ENCODE assay signal across 1 cellular context in the genomic region with DNA sequence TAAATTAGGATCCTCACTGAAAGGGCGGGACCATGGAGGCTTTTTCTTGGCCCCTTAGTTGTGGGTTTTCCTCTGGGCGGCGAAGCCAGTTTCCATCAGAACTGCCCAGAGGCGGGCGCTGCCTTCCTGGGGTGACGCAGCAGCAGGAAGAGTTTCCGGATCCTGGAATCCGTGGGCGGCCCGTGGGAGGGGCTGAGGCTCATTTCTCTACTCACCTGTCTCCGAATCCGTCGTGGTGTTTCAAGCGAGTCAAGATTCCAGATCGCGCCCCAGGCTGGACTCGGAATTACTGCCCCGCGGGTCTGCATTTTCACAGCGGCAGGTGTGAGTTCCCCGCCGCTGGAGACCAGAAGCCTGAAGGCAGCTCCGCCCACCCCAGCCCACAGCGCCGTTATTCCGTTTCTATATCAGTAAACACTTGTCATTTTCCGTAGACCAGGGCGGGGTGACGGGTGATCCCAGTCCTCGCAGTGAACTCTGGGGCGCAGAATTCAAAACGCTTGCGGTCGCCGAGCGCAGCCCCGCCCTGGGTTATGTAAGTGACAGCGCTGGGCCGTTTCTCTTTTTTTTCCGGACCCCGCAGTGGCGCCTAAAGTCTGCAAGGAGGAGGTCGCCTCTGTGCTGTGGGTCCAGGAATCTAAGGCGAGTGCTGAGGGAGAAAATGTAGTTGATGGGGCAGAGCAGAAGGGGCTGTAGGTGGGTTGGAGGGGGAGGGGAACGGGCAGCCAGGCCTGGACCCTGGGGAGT.
TF ChIP-seq lines count a peak whose summit lies in the region.

No MANE protein-coding gene starts in this region.

TF ChIP-seq in HepG2, 621 proteins besides CTCF, POLR2A, EP300 and RAD21 (continued from another document and continues in another):
- TF ChIP-seq, protein P1, sequence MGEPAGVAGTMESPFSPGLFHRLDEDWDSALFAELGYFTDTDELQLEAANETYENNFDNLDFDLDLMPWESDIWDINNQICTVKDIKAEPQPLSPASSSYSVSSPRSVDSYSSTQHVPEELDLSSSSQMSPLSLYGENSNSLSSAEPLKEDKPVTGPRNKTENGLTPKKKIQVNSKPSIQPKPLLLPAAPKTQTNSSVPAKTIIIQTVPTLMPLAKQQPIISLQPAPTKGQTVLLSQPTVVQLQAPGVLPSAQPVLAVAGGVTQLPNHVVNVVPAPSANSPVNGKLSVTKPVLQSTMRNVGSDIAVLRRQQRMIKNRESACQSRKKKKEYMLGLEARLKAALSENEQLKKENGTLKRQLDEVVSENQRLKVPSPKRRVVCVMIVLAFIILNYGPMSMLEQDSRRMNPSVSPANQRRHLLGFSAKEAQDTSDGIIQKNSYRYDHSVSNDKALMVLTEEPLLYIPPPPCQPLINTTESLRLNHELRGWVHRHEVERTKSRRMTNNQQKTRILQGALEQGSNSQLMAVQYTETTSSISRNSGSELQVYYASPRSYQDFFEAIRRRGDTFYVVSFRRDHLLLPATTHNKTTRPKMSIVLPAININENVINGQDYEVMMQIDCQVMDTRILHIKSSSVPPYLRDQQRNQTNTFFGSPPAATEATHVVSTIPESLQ (CRISPR knock-in tag; conservative IDR thresholded peaks at IDR 0.05): no peak
- TF ChIP-seq, protein P2, sequence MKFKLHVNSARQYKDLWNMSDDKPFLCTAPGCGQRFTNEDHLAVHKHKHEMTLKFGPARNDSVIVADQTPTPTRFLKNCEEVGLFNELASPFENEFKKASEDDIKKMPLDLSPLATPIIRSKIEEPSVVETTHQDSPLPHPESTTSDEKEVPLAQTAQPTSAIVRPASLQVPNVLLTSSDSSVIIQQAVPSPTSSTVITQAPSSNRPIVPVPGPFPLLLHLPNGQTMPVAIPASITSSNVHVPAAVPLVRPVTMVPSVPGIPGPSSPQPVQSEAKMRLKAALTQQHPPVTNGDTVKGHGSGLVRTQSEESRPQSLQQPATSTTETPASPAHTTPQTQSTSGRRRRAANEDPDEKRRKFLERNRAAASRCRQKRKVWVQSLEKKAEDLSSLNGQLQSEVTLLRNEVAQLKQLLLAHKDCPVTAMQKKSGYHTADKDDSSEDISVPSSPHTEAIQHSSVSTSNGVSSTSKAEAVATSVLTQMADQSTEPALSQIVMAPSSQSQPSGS (CRISPR knock-in tag; IDR thresholded peaks at IDR 0.05): 0 out of 2 replicates have a peak, but pooled peaks have one; percentile 41
- no peak for TF ChIP-seq FOXO1 (CRISPR knock-in tag; IDR thresholded peaks at IDR 0.05)
- no peak for TF ChIP-seq ZNF674 (CRISPR knock-in tag; IDR thresholded peaks at IDR 0.05; ENCODE audit: low read depth)
- TF ChIP-seq TMF1 (CRISPR knock-in tag; IDR thresholded peaks at IDR 0.05; ENCODE audit: low read depth): no peak
- TF ChIP-seq, protein P3, sequence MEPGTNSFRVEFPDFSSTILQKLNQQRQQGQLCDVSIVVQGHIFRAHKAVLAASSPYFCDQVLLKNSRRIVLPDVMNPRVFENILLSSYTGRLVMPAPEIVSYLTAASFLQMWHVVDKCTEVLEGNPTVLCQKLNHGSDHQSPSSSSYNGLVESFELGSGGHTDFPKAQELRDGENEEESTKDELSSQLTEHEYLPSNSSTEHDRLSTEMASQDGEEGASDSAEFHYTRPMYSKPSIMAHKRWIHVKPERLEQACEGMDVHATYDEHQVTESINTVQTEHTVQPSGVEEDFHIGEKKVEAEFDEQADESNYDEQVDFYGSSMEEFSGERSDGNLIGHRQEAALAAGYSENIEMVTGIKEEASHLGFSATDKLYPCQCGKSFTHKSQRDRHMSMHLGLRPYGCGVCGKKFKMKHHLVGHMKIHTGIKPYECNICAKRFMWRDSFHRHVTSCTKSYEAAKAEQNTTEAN (CRISPR knock-in tag; conservative IDR thresholded peaks at IDR 0.05): no peak
- TF ChIP-seq ZNF496 (CRISPR knock-in tag; IDR thresholded peaks at IDR 0.05; ENCODE audit: insufficient replicate concordance): no peak
- TF ChIP-seq CBX1 (IDR thresholded peaks at IDR 0.05; ENCODE audit: low read depth): no peak
- no peak for TF ChIP-seq RFX3 (CRISPR knock-in tag; IDR thresholded peaks at IDR 0.05)
- no peak for TF ChIP-seq ZNF841 (CRISPR knock-in tag; IDR thresholded peaks at IDR 0.05; ENCODE audit: borderline replicate concordance)
- peak; percentile 60; the same call in 1 of the 2 replicates for TF ChIP-seq ZNF317 (CRISPR knock-in tag; IDR thresholded peaks at IDR 0.05)
- TF ChIP-seq, protein P4, sequence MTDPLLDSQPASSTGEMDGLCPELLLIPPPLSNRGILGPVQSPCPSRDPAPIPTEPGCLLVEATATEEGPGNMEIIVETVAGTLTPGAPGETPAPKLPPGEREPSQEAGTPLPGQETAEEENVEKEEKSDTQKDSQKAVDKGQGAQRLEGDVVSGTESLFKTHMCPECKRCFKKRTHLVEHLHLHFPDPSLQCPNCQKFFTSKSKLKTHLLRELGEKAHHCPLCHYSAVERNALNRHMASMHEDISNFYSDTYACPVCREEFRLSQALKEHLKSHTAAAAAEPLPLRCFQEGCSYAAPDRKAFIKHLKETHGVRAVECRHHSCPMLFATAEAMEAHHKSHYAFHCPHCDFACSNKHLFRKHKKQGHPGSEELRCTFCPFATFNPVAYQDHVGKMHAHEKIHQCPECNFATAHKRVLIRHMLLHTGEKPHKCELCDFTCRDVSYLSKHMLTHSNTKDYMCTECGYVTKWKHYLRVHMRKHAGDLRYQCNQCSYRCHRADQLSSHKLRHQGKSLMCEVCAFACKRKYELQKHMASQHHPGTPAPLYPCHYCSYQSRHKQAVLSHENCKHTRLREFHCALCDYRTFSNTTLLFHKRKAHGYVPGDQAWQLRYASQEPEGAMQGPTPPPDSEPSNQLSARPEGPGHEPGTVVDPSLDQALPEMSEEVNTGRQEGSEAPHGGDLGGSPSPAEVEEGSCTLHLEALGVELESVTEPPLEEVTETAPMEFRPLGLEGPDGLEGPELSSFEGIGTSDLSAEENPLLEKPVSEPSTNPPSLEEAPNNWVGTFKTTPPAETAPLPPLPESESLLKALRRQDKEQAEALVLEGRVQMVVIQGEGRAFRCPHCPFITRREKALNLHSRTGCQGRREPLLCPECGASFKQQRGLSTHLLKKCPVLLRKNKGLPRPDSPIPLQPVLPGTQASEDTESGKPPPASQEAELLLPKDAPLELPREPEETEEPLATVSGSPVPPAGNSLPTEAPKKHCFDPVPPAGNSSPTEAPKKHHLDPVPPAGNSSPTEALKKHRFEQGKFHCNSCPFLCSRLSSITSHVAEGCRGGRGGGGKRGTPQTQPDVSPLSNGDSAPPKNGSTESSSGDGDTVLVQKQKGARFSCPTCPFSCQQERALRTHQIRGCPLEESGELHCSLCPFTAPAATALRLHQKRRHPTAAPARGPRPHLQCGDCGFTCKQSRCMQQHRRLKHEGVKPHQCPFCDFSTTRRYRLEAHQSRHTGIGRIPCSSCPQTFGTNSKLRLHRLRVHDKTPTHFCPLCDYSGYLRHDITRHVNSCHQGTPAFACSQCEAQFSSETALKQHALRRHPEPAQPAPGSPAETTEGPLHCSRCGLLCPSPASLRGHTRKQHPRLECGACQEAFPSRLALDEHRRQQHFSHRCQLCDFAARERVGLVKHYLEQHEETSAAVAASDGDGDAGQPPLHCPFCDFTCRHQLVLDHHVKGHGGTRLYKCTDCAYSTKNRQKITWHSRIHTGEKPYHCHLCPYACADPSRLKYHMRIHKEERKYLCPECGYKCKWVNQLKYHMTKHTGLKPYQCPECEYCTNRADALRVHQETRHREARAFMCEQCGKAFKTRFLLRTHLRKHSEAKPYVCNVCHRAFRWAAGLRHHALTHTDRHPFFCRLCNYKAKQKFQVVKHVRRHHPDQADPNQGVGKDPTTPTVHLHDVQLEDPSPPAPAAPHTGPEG (CRISPR knock-in tag; IDR thresholded peaks at IDR 0.05): 0 out of 2 replicates have a peak, but pooled peaks have one; percentile 47
- TF ChIP-seq, protein P5, sequence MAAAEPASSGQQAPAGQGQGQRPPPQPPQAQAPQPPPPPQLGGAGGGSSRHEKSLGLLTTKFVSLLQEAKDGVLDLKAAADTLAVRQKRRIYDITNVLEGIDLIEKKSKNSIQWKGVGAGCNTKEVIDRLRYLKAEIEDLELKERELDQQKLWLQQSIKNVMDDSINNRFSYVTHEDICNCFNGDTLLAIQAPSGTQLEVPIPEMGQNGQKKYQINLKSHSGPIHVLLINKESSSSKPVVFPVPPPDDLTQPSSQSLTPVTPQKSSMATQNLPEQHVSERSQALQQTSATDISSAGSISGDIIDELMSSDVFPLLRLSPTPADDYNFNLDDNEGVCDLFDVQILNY (CRISPR knock-in tag; conservative IDR thresholded peaks at IDR 0.05): peak; percentile 58; the same call in 1 of the 2 replicates
- no peak; the same call in 1 of the 2 replicates for TF ChIP-seq ZNF891 (CRISPR knock-in tag; IDR thresholded peaks at IDR 0.05)
- TF ChIP-seq, protein P6, sequence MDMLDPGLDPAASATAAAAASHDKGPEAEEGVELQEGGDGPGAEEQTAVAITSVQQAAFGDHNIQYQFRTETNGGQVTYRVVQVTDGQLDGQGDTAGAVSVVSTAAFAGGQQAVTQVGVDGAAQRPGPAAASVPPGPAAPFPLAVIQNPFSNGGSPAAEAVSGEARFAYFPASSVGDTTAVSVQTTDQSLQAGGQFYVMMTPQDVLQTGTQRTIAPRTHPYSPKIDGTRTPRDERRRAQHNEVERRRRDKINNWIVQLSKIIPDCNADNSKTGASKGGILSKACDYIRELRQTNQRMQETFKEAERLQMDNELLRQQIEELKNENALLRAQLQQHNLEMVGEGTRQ (IDR thresholded peaks at IDR 0.05; ENCODE audit: low read depth, low read length): no peak
- TF ChIP-seq, protein P6 (CRISPR knock-in tag; IDR thresholded peaks at IDR 0.05; ENCODE audit: borderline replicate concordance): no peak
- TF ChIP-seq CHD4 (IDR thresholded peaks at IDR 0.05; ENCODE audit: borderline replicate concordance, low read length): no peak
- TF ChIP-seq ZNF33B (CRISPR knock-in tag; IDR thresholded peaks at IDR 0.05): no peak
- TF ChIP-seq, protein P7, sequence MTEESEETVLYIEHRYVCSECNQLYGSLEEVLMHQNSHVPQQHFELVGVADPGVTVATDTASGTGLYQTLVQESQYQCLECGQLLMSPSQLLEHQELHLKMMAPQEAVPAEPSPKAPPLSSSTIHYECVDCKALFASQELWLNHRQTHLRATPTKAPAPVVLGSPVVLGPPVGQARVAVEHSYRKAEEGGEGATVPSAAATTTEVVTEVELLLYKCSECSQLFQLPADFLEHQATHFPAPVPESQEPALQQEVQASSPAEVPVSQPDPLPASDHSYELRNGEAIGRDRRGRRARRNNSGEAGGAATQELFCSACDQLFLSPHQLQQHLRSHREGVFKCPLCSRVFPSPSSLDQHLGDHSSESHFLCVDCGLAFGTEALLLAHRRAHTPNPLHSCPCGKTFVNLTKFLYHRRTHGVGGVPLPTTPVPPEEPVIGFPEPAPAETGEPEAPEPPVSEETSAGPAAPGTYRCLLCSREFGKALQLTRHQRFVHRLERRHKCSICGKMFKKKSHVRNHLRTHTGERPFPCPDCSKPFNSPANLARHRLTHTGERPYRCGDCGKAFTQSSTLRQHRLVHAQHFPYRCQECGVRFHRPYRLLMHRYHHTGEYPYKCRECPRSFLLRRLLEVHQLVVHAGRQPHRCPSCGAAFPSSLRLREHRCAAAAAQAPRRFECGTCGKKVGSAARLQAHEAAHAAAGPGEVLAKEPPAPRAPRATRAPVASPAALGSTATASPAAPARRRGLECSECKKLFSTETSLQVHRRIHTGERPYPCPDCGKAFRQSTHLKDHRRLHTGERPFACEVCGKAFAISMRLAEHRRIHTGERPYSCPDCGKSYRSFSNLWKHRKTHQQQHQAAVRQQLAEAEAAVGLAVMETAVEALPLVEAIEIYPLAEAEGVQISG (CRISPR knock-in tag; IDR thresholded peaks at IDR 0.05): peak; percentile 58; the same call in 1 of the 2 replicates
- TF ChIP-seq, protein P8, sequence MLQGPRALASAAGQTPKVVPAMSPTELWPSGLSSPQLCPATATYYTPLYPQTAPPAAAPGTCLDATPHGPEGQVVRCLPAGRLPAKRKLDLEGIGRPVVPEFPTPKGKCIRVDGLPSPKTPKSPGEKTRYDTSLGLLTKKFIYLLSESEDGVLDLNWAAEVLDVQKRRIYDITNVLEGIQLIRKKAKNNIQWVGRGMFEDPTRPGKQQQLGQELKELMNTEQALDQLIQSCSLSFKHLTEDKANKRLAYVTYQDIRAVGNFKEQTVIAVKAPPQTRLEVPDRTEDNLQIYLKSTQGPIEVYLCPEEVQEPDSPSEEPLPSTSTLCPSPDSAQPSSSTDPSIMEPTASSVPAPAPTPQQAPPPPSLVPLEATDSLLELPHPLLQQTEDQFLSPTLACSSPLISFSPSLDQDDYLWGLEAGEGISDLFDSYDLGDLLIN (CRISPR knock-in tag; IDR thresholded peaks at IDR 0.05; ENCODE audit: borderline replicate concordance): no peak
- TF ChIP-seq, protein P9, sequence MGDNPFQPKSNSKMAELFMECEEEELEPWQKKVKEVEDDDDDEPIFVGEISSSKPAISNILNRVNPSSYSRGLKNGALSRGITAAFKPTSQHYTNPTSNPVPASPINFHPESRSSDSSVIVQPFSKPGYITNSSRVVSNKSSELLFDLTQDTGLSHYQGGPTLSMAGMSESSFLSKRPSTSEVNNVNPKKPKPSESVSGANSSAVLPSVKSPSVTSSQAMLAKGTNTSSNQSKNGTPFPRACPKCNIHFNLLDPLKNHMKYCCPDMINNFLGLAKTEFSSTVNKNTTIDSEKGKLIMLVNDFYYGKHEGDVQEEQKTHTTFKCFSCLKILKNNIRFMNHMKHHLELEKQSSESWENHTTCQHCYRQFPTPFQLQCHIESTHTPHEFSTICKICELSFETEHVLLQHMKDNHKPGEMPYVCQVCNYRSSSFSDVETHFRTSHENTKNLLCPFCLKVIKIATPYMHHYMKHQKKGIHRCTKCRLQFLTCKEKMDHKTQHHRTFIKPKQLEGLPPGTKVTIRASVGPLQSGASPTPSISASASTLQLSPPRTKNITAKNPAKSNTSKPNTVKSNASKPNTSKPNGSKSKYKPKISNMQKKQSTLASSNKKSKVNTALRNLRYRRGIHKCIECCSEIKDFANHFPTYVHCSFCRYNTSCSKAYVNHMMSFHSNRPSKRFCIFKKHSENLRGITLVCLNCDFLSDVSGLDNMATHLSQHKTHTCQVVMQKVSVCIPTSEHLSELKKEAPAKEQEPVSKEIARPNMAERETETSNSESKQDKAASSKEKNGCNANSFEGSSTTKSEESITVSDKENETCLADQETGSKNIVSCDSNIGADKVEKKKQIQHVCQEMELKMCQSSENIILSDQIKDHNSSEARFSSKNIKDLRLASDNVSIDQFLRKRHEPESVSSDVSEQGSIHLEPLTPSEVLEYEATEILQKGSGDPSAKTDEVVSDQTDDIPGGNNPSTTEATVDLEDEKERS (CRISPR knock-in tag; IDR thresholded peaks at IDR 0.05): no peak
- TF ChIP-seq ELF3 (CRISPR knock-in tag; IDR thresholded peaks at IDR 0.05): peak; percentile 14; the same call in 1 of the 2 replicates
- no peak; the same call in 1 of the 2 replicates for TF ChIP-seq ZNF232 (CRISPR knock-in tag; IDR thresholded peaks at IDR 0.05; ENCODE audit: borderline replicate concordance)
- no peak for TF ChIP-seq ZNF180 (CRISPR knock-in tag; IDR thresholded peaks at IDR 0.05; ENCODE audit: borderline replicate concordance, low read depth)
- no peak for TF ChIP-seq SSRP1 (CRISPR knock-in tag; IDR thresholded peaks at IDR 0.05)
- no peak for TF ChIP-seq FOXA1 (IDR thresholded peaks at IDR 0.05)
- TF ChIP-seq FOXA1 (CRISPR knock-in tag; IDR thresholded peaks at IDR 0.05): no peak
- TF ChIP-seq ZSCAN29 (CRISPR knock-in tag; conservative IDR thresholded peaks at IDR 0.05): 0 out of 2 replicates have a peak, but pooled peaks have one; percentile 18
- TF ChIP-seq SRSF1 (optimal IDR thresholded peaks at IDR 0.05; ENCODE audit: low read depth, low read length): no peak
- TF ChIP-seq CREM (IDR thresholded peaks at IDR 0.05): peak; percentile 64; the same call in 1 of the 2 replicates
- TF ChIP-seq CREM (CRISPR knock-in tag; IDR thresholded peaks at IDR 0.05): no peak
- no peak for TF ChIP-seq ADNP (CRISPR knock-in tag; IDR thresholded peaks at IDR 0.05)
- TF ChIP-seq ZSCAN21 (CRISPR knock-in tag; IDR thresholded peaks at IDR 0.05; ENCODE audit: borderline replicate concordance): no peak
